ENCODE assay signal across 1 cellular context in genomic region chr19:40702337-40703012, GRCh38.
TF ChIP-seq lines count a peak whose summit lies in the region.

No MANE protein-coding gene starts in this region.

TF ChIP-seq in K562, 482 proteins besides CTCF, POLR2A, EP300 and RAD21 (continues in another document):
- no peak for TF ChIP-seq ZNF282 (CRISPR knock-in tag; IDR thresholded peaks at IDR 0.05)
- no peak for TF ChIP-seq DNMT1 (IDR thresholded peaks at IDR 0.05)
- TF ChIP-seq BRCA1 (IDR thresholded peaks at IDR 0.05), result no peak
- no peak for TF ChIP-seq BRCA1 (CRISPR knock-in tag; IDR thresholded peaks at IDR 0.05)
- TF ChIP-seq ZBTB2 (IDR thresholded peaks at IDR 0.05), result peak; percentile 72; the same call in 1 of the 2 replicates
- peak; percentile 22; the same call in 1 of the 2 replicates for TF ChIP-seq STAG1 (CRISPR knock-in tag; IDR thresholded peaks at IDR 0.05; ENCODE audit: borderline replicate concordance)
- peak; percentile 32 for TF ChIP-seq TCF3 (CRISPR knock-in tag; IDR thresholded peaks at IDR 0.05)
- peak in 1 of 2 experiments; percentile 67; a peak in 3 of 4 replicates for TF ChIP-seq MNT (conservative IDR thresholded peaks at IDR 0.05)
- TF ChIP-seq NCOA6 (IDR thresholded peaks at IDR 0.05), result no peak
- TF ChIP-seq POLR2AphosphoS5 (IDR thresholded peaks at IDR 0.05; ENCODE audit: control insufficient read depth, insufficient read depth, low read depth, low read length), result 0 out of 2 replicates have a peak, but pooled peaks have one; percentile 24
- TF ChIP-seq RCOR1 (IDR thresholded peaks at IDR 0.05; ENCODE audit: borderline replicate concordance in 1 of 2, low read depth in 2 of 2, low read length in 2 of 2), result peak in 1 of 2 experiments; percentile 65; a peak in 1 of 4 replicates
- TF ChIP-seq GATAD2A (IDR thresholded peaks at IDR 0.05), result 0 out of 2 replicates have a peak, but pooled peaks have one; percentile 63
- no peak for TF ChIP-seq FOXK2 (conservative IDR thresholded peaks at IDR 0.05 in 1 of 2, IDR thresholded peaks at IDR 0.05 in 1 of 2; ENCODE audit: low read depth in 2 of 2)
- TF ChIP-seq AFF4 (CRISPR knock-in tag; IDR thresholded peaks at IDR 0.05), result no peak
- peak; percentile 28 for TF ChIP-seq NEUROD1 (IDR thresholded peaks at IDR 0.05; ENCODE audit: borderline replicate concordance, low read depth, low read length, partially characterized antibody)
- TF ChIP-seq CBFA2T3 (IDR thresholded peaks at IDR 0.05), result peak; percentile 79
- peak; percentile 18; the same call in 1 of the 2 replicates for TF ChIP-seq ZNF24 (IDR thresholded peaks at IDR 0.05)
- TF ChIP-seq SMC3 (conservative IDR thresholded peaks at IDR 0.05; ENCODE audit: insufficient read depth, low read depth, low read length), result peak; percentile 91
- TF ChIP-seq DLX4 (CRISPR knock-in tag; IDR thresholded peaks at IDR 0.05), result no peak
- peak; percentile 27; the same call in 1 of the 2 replicates for TF ChIP-seq TAL1 (IDR thresholded peaks at IDR 0.05)
- peak; percentile 67; the same call in 1 of the 2 replicates for TF ChIP-seq KLF13 (tag; IDR thresholded peaks at IDR 0.05; ENCODE audit: borderline replicate concordance, low read depth)
- peak; percentile 81 for TF ChIP-seq CC2D1A (IDR thresholded peaks at IDR 0.05)
- TF ChIP-seq CTBP1 (IDR thresholded peaks at IDR 0.05; ENCODE audit: borderline replicate concordance), result peak; percentile 73; the same call in 1 of the 2 replicates
- peak; percentile 14; the same call in 1 of the 2 replicates for TF ChIP-seq NKRF (IDR thresholded peaks at IDR 0.05; ENCODE audit: borderline replicate concordance)
- TF ChIP-seq LCOR (CRISPR knock-in tag; IDR thresholded peaks at IDR 0.05), result no peak
- TF ChIP-seq KLF16 (IDR thresholded peaks at IDR 0.05), result peak; percentile 70
- TF ChIP-seq NCOR1 (IDR thresholded peaks at IDR 0.05), result peak; percentile 43; the same call in 1 of the 2 replicates
- peak in 1 of 2 experiments; percentile 51; a peak in 1 of 4 replicates for TF ChIP-seq TRIM24 (IDR thresholded peaks at IDR 0.05)
- TF ChIP-seq HDAC1 (IDR thresholded peaks at IDR 0.05), result no peak; a peak in 1 of 4 replicates
- TF ChIP-seq, protein P1, sequence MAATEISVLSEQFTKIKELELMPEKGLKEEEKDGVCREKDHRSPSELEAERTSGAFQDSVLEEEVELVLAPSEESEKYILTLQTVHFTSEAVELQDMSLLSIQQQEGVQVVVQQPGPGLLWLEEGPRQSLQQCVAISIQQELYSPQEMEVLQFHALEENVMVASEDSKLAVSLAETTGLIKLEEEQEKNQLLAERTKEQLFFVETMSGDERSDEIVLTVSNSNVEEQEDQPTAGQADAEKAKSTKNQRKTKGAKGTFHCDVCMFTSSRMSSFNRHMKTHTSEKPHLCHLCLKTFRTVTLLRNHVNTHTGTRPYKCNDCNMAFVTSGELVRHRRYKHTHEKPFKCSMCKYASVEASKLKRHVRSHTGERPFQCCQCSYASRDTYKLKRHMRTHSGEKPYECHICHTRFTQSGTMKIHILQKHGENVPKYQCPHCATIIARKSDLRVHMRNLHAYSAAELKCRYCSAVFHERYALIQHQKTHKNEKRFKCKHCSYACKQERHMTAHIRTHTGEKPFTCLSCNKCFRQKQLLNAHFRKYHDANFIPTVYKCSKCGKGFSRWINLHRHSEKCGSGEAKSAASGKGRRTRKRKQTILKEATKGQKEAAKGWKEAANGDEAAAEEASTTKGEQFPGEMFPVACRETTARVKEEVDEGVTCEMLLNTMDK (IDR thresholded peaks at IDR 0.05; ENCODE audit: borderline replicate concordance, insufficient read depth, low read depth, low read length, poor library complexity, severe bottlenecking), result peak; percentile 43
- TF ChIP-seq DPF2 (IDR thresholded peaks at IDR 0.05), result peak; percentile 37; the same call in 1 of the 2 replicates
- TF ChIP-seq NR2C2 (CRISPR knock-in tag; IDR thresholded peaks at IDR 0.05), result peak; percentile 57; the same call in 1 of the 2 replicates
- TF ChIP-seq NR2C2 (tag; IDR thresholded peaks at IDR 0.05), result no peak
- no peak for TF ChIP-seq HDAC8 (tag; IDR thresholded peaks at IDR 0.05)
- TF ChIP-seq JUND (IDR thresholded peaks at IDR 0.05; ENCODE audit: borderline replicate concordance, low read depth, low read length), result peak; percentile 42; the same call in 1 of the 2 replicates
- peak; percentile 59; the same call in 1 of the 3 replicates for TF ChIP-seq JUND (tag; IDR thresholded peaks at IDR 0.05; ENCODE audit: borderline replicate concordance, low read depth, low read length)
- TF ChIP-seq ZBTB7A (IDR thresholded peaks at IDR 0.05; ENCODE audit: borderline replicate concordance, control insufficient read depth, low read depth, low read length), result peak; percentile 62; the same call in 1 of the 2 replicates
- no peak for TF ChIP-seq HES1 (IDR thresholded peaks at IDR 0.05; ENCODE audit: low read depth)
- peak; percentile 84 for TF ChIP-seq ZNF592 (IDR thresholded peaks at IDR 0.05)
- TF ChIP-seq BRD9 (IDR thresholded peaks at IDR 0.05; ENCODE audit: low read depth, partially characterized antibody), result peak; percentile 63
- TF ChIP-seq ZNF639 (CRISPR knock-in tag; conservative IDR thresholded peaks at IDR 0.05 in 1 of 2, IDR thresholded peaks at IDR 0.05 in 1 of 2), result peak in 1 of 2 experiments; percentile 17; a peak in 1 of 4 replicates
- TF ChIP-seq ZFP1 (CRISPR knock-in tag; IDR thresholded peaks at IDR 0.05), result no peak
- peak; percentile 45 for TF ChIP-seq NFIC (IDR thresholded peaks at IDR 0.05)
